8 cellular contexts compared by ENCODE assay signal in genomic region chr6:13924146-13924948, GRCh38. TPM values are rescaled to one million over a fixed set of nuclear protein-coding genes. Genes with fewer than 3 reads are reported as not detected.
DNase-seq lines count a peak whose midpoint lies in the region; ATAC-seq and TF ChIP-seq lines count a peak whose summit lies in the region.

No MANE protein-coding gene starts in this region.

- H3K27ac ChIP-seq in SK-N-SH (ENCODE audit: low read depth in 2 of 2, low read length in 1 of 2), result peak overlapping the region; percentile 79 to 81

- peaks cover 60% of the 10 kb centered on the region for H3K27me3 Mint-ChIP-seq in stimulated activated naive CD8-positive, alpha-beta T cell treated with anti-CD3 and anti-CD28 coated beads, Interleukin-15, Interleukin-2, amounts not matched to agents 100 ng/mL and 50 ng/mL, for 24 hours

- ATAC-seq in HG03442 (IDR thresholded peaks at IDR 0.05; ENCODE audit: unreplicated experiment), result no peak

- DNase-seq in DMS53 (lab: John Stamatoyannopoulos, UW) (peak; percentile 77), SK-N-SH (peak; percentile 94), kidney glomerular epithelial cell (lab: John Stamatoyannopoulos, UW) (peak; percentile 6), GM13976 (ENCODE audit: low spot score) (no peak)
- peak; percentile 12 for DNase-seq in Jurkat, Clone E6-1 (ENCODE audit: low read depth, low spot score)
- DNase-seq in central memory CD4-positive, alpha-beta T cell, result peak; percentile 27

- H3K4me1 ChIP-seq in SK-N-SH (ENCODE audit: control insufficient read depth in 1 of 2, insufficient read depth in 2 of 2, low read depth in 1 of 2, low read length in 1 of 2), result peaks cover 3 to 11% of the 10 kb centered on the region in 2 experiments; a peak in 1 of 4 replicates

- H2AFZ ChIP-seq in SK-N-SH (ENCODE audit: low read depth), result peak overlapping the region; percentile 84

- TF ChIP-seq CTCF in SK-N-SH (IDR thresholded peaks at IDR 0.05) (no peak), GM13976 (IDR thresholded peaks at IDR 0.05; ENCODE audit: borderline replicate concordance, control extremely low read depth, extremely low read depth, insufficient read depth, missing control alignments) (no peak)

- peak overlapping the region; percentile 79 for H3K4me3 Mint-ChIP-seq in stimulated activated naive CD8-positive, alpha-beta T cell treated with anti-CD3 and anti-CD28 coated beads, Interleukin-15, Interleukin-2, amounts not matched to agents 100 ng/mL and 50 ng/mL, for 24 hours

- CTCF ChIA-PET in SK-N-SH (lab: Yijun Ruan, JAX), result interaction anchor here (0.7 to 2.2 kb wide), 6 partner anchors 10 to 229 kb away, joined by 4 to 18 read pairs (median 5); no protein-coding TSS in a partner anchor

- no peak for TF ChIP-seq RAD21 in SK-N-SH (IDR thresholded peaks at IDR 0.05; ENCODE audit: low read length)

- H3K4me1 Mint-ChIP-seq in stimulated activated naive CD8-positive, alpha-beta T cell treated with anti-CD3 and anti-CD28 coated beads, Interleukin-15, Interleukin-2, amounts not matched to agents 100 ng/mL and 50 ng/mL, for 24 hours (ENCODE audit: low read depth), result peaks cover 16% of the 10 kb centered on the region

- H3K9me3 Mint-ChIP-seq in stimulated activated naive CD8-positive, alpha-beta T cell treated with anti-CD3 and anti-CD28 coated beads, Interleukin-15, Interleukin-2, amounts not matched to agents 100 ng/mL and 50 ng/mL, for 24 hours, result no peaks in the 10 kb centered on the region

- peak overlapping the region; percentile 41 for H3K4me3 ChIP-seq in Jurkat, Clone E6-1 (ENCODE audit: low read length)
- peak overlapping the region; percentile 66 to 80 for H3K4me3 ChIP-seq in SK-N-SH (ENCODE audit: low read depth in 2 of 2, low read length in 1 of 2)

- peak overlapping the region; percentile 74 for H3K4me2 ChIP-seq in SK-N-SH

- H3K79me2 ChIP-seq in SK-N-SH (ENCODE audit: insufficient read depth), result peaks cover 38% of the 10 kb centered on the region

- no peaks in the 10 kb centered on the region for H3K27me3 ChIP-seq in SK-N-SH (ENCODE audit: insufficient read depth)

- TF ChIP-seq EP300 in SK-N-SH (IDR thresholded peaks at IDR 0.05; ENCODE audit: borderline replicate concordance in 1 of 2, low read depth in 1 of 2, low read length in 1 of 2), result no peak

- no peaks in the 10 kb centered on the region for H3K36me3 ChIP-seq in SK-N-SH (replicated peaks in 1 of 2; ENCODE audit: control insufficient read depth in 1 of 2, insufficient read depth in 2 of 2, low read length in 1 of 2)

- POLR2A ChIA-PET in SK-N-SH (lab: Yijun Ruan, JAX), result no interaction called here

- peak overlapping the region; percentile 78 for H3K9ac ChIP-seq in SK-N-SH

- no peaks in the 10 kb centered on the region for H3K36me3 Mint-ChIP-seq in stimulated activated naive CD8-positive, alpha-beta T cell treated with anti-CD3 and anti-CD28 coated beads, Interleukin-15, Interleukin-2, amounts not matched to agents 100 ng/mL and 50 ng/mL, for 24 hours (ENCODE audit: low read depth)

- H3K9me3 ChIP-seq in SK-N-SH, result no peaks in the 10 kb centered on the region

- peaks cover 12% of the 10 kb centered on the region for H3F3A ChIP-seq in SK-N-SH (replicated peaks; ENCODE audit: insufficient read depth)

- no peak overlapping the region for H3K27ac Mint-ChIP-seq in stimulated activated naive CD8-positive, alpha-beta T cell treated with anti-CD3 and anti-CD28 coated beads, Interleukin-15, Interleukin-2, amounts not matched to agents 100 ng/mL and 50 ng/mL, for 24 hours

- H4K20me1 ChIP-seq in SK-N-SH (ENCODE audit: insufficient read depth), result no peaks in the 10 kb centered on the region

- WGBS in SK-N-SH (ENCODE audit: low lambda C conversion rate), result 9% methylated on average over 13 of the region's 37 CpGs

- H3K9me2 ChIP-seq in SK-N-SH, result no peaks in the 10 kb centered on the region

- in situ Hi-C loops in GM13976 (cut with MboI; ENCODE audit: low sequenced_read_pairs, unreplicated experiment), result no loop called here

TF ChIP-seq in SK-N-SH, 30 proteins besides CTCF, POLR2A, EP300 and RAD21:
- 0 out of 2 replicates have a peak, but pooled peaks have one; percentile 20 for TF ChIP-seq TAF1 (IDR thresholded peaks at IDR 0.05; ENCODE audit: borderline replicate concordance, low read depth, low read length)
- peak; percentile 37 for TF ChIP-seq CHD2 (IDR thresholded peaks at IDR 0.05; ENCODE audit: low read length, partially characterized antibody)
- TF ChIP-seq, protein P1, sequence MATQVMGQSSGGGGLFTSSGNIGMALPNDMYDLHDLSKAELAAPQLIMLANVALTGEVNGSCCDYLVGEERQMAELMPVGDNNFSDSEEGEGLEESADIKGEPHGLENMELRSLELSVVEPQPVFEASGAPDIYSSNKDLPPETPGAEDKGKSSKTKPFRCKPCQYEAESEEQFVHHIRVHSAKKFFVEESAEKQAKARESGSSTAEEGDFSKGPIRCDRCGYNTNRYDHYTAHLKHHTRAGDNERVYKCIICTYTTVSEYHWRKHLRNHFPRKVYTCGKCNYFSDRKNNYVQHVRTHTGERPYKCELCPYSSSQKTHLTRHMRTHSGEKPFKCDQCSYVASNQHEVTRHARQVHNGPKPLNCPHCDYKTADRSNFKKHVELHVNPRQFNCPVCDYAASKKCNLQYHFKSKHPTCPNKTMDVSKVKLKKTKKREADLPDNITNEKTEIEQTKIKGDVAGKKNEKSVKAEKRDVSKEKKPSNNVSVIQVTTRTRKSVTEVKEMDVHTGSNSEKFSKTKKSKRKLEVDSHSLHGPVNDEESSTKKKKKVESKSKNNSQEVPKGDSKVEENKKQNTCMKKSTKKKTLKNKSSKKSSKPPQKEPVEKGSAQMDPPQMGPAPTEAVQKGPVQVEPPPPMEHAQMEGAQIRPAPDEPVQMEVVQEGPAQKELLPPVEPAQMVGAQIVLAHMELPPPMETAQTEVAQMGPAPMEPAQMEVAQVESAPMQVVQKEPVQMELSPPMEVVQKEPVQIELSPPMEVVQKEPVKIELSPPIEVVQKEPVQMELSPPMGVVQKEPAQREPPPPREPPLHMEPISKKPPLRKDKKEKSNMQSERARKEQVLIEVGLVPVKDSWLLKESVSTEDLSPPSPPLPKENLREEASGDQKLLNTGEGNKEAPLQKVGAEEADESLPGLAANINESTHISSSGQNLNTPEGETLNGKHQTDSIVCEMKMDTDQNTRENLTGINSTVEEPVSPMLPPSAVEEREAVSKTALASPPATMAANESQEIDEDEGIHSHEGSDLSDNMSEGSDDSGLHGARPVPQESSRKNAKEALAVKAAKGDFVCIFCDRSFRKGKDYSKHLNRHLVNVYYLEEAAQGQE (IDR thresholded peaks at IDR 0.05; ENCODE audit: low read depth, low read length), result 0 out of 2 replicates have a peak, but pooled peaks have one; percentile 7
- no peak for TF ChIP-seq TEAD4 (IDR thresholded peaks at IDR 0.05; ENCODE audit: borderline replicate concordance, insufficient read depth)
- peak; percentile 22; the same call in 1 of the 2 replicates for TF ChIP-seq MXI1 (IDR thresholded peaks at IDR 0.05; ENCODE audit: low read depth, low read length)

RNA-seq across cellular contexts. Expression of gene RNF182, which starts 0.4 kb away (rescaled TPM):
- 1.7 TPM for polyA plus RNA-seq in Jurkat, Clone E6-1 (2012; ENCODE audit: insufficient read depth, insufficient read length)
- 8.0 and 10.9 TPM in 2 replicates for polyA plus RNA-seq in SK-N-SH (2012; rRNA removed)
- 8.7 and 9.7 TPM in 2 replicates for polyA plus RNA-seq in SK-N-SH (2012; cell fraction: cytosol; rRNA removed)
- polyA plus RNA-seq in SK-N-SH (2012; cell fraction: nucleus; rRNA removed), result 7.6 and 8.8 TPM in 2 replicates
